In genomic region chr15:39360417-39360816, GRCh38 we compare ENCODE assay signal across 28 cellular contexts.
DNase-seq lines count a peak whose midpoint lies in the region; ATAC-seq and TF ChIP-seq lines count a peak whose summit lies in the region.
"Had no signal": no experiment of that assay in that cellular context is flagged by ENCODE, and none has a peak within 500 bp of the region (broad histone marks: within the 10 kb centered on the region; RNA-seq: fewer than 3 reads in every experiment).

No MANE protein-coding gene starts in this region.

- H3K4me1 Mint-ChIP-seq in nephron = peaks cover 76% of the 10 kb centered on the region
- H3K4me1 Mint-ChIP-seq: activated CD4-positive, alpha-beta T cell treated with anti-CD3 and anti-CD28 coated beads, Interleukin-2, amount 10 ng/mL, durations not matched to agents 24 days and 14 days had no signal

- H3K27ac Mint-ChIP-seq in nephron = peak overlapping the region in 2 of 3 experiments; percentile 27 to 31
- H3K27ac Mint-ChIP-seq: activated CD4-positive, alpha-beta T cell treated with anti-CD3 and anti-CD28 coated beads, Interleukin-2, amount 10 ng/mL, durations not matched to agents 24 days and 14 days; activated naive CD4-positive, alpha-beta T cell treated with anti-CD3 and anti-CD28 coated beads, Interleukin-2, amount 50 U/mL, for 72 hours had no signal

- H3K27me3 Mint-ChIP-seq in nephron (ENCODE audit: low read depth) = no peaks in the 10 kb centered on the region

- no peaks in the 10 kb centered on the region for H3K9me3 Mint-ChIP-seq in nephron
- H3K9me3 Mint-ChIP-seq: activated CD4-positive, alpha-beta T cell treated with anti-CD3 and anti-CD28 coated beads, Interleukin-2, amount 10 ng/mL, durations not matched to agents 24 days and 14 days; activated naive CD4-positive, alpha-beta T cell treated with anti-CD3 and anti-CD28 coated beads, Interleukin-2, amount 50 U/mL, for 72 hours had no signal

- ATAC-seq in GM18907 (IDR thresholded peaks at IDR 0.05; ENCODE audit: unreplicated experiment) = no peak
- ATAC-seq: activated naive CD4-positive, alpha-beta T cell treated with anti-CD3 and anti-CD28 coated beads, Interleukin-2, amount 50 U/mL, for 72 hours; gastroesophageal sphincter had no signal

- H3K27ac ChIP-seq in VCaP = peak overlapping the region; percentile 97
- H3K27ac ChIP-seq: breast epithelium, esophagus squamous epithelium, gastroesophageal sphincter, Peyer's patch, sigmoid colon had no signal

- intact Hi-C loops in posterior cingulate gyrus (cut with DNase I) = no loop called here

- TF ChIP-seq CTCF in VCaP (conservative IDR thresholded peaks at IDR 0.05) (no peak), fibroblast of mammary gland (conservative IDR thresholded peaks at IDR 0.05; ENCODE audit: control insufficient read depth, insufficient read depth, low read depth, low read length) (no peak), nephron (IDR thresholded peaks at IDR 0.05; ENCODE audit: unreplicated experiment in 3 of 3) (no peak)

- H3K36me3 Mint-ChIP-seq in nephron (ENCODE audit: low read depth) = no peaks in the 10 kb centered on the region
- H3K36me3 Mint-ChIP-seq: activated naive CD4-positive, alpha-beta T cell treated with anti-CD3 and anti-CD28 coated beads, Interleukin-2, amount 50 U/mL, for 72 hours had no signal

- H3K4me3 Mint-ChIP-seq in nephron = no peak overlapping the region
- H3K4me3 Mint-ChIP-seq: activated CD4-positive, alpha-beta T cell treated with anti-CD3 and anti-CD28 coated beads, Interleukin-2, amount 10 ng/mL, durations not matched to agents 24 days and 14 days had no signal

- peak; percentile 28 for DNase-seq in Daoy (ENCODE audit: low read depth)
- peak; percentile 48 for DNase-seq in fibroblast of mammary gland (ENCODE audit: low read depth)
- DNase-seq in NK-92 treated with Interleukin-12 subunit alpha and Interleukin-12 subunit beta, amount 100 ng/mL, for 24 hours (lab: John Stamatoyannopoulos, UW) = no peak
- no peak for DNase-seq in NCI-H2171 treated with DMSO at 0.1 percent for 48 hours (lab: John Stamatoyannopoulos, UW)
- no peak for DNase-seq in posterior cingulate gyrus
- DNase-seq: activated CD8-positive, alpha-beta memory T cell treated with anti-CD3 and anti-CD28 coated beads for 24 hours; activated T-cell treated with anti-CD3 and anti-CD28 coated beads for 4 hours; DMS153; esophagus squamous epithelium; GDM1; HCEC 1CT; hypothalamus; Kasumi-1; MV-4-11; NCI-H146; NCI-H774; Peyer's patch; SHP77 treated with DMSO at 0.1 percent for 48 hours; sigmoid colon; stimulated activated CD4-positive, alpha-beta T cell treated with anti-CD3 and anti-CD28 coated beads, Interleukin-4, amount 100 ng/mL, for 24 hours had no signal

- H3K4me3 ChIP-seq in fibroblast of mammary gland (ENCODE audit: control insufficient read depth, low read depth, low read length) = no peak overlapping the region
- H3K4me3 ChIP-seq: breast epithelium, esophagus squamous epithelium, gastroesophageal sphincter, Peyer's patch, sigmoid colon, tibial nerve had no signal

Comparison
In these comparisons a context has a peak if more than half of its experiments do, and no peak if none do; other contexts are left out.
1. DNase-seq: peak in Daoy (single experiment) and fibroblast of mammary gland (single experiment); none in NK-92 treated with Interleukin-12 subunit alpha and Interleukin-12 subunit beta, amount 100 ng/mL, for 24 hours (single experiment), NCI-H2171 treated with DMSO at 0.1 percent for 48 hours (single experiment) and posterior cingulate gyrus (0 of 10).